Comparison of ENCODE assay signal across 18 cellular contexts in genomic region chr1:221316491-221317056, GRCh38.
DNase-seq lines count a peak whose midpoint lies in the region; ATAC-seq, FAIRE-seq and TF ChIP-seq lines count a peak whose summit lies in the region.
"Had no signal": no experiment of that assay in that cellular context is flagged by ENCODE, and none has a peak within 500 bp of the region (broad histone marks: within the 10 kb centered on the region; RNA-seq: fewer than 3 reads in every experiment).

No MANE protein-coding gene starts in this region.

- no peaks in the 10 kb centered on the region for H3K9me3 Mint-ChIP-seq in GM23338

- H3K36me3 ChIP-seq in GM23338 (ENCODE audit: insufficient read depth), result no peaks in the 10 kb centered on the region
- no peaks in the 10 kb centered on the region for H3K36me3 ChIP-seq in K562 (ENCODE audit: control insufficient read depth, insufficient read depth, low read length)
- H3K36me3 ChIP-seq: brain microvascular endothelial cell, esophagus squamous epithelium, SJCRH30, transverse colon had no signal

- H3K27me3 ChIP-seq in GM23338 (ENCODE audit: insufficient read depth) (no peaks in the 10 kb centered on the region), K562 (ENCODE audit: control insufficient read depth in 2 of 2, insufficient read depth in 2 of 2, low read length in 2 of 2) (no peaks in the 10 kb centered on the region)
- H3K27me3 ChIP-seq: brain microvascular endothelial cell, esophagus squamous epithelium, SJCRH30, transverse colon had no signal

- in situ Hi-C loops in K562 (cut with MboI), result no loop called here

- H3F3A ChIP-seq in GM23338 (replicated peaks; ENCODE audit: low read depth), result no peaks in the 10 kb centered on the region

- H3K4me2 ChIP-seq in GM23338 (no peak overlapping the region), K562 (ENCODE audit: insufficient read depth, low read length) (no peak overlapping the region)

- POLR2A ChIA-PET in K562 (lab: Yijun Ruan, JAX), result no interaction called here

- no peak overlapping the region for H3K9ac ChIP-seq in K562 (ENCODE audit: insufficient read depth in 1 of 2, low read depth in 2 of 2, low read length in 2 of 2)

- TF ChIP-seq RAD21 in K562 (CRISPR knock-in tag; conservative IDR thresholded peaks at IDR 0.05 in 1 of 2, IDR thresholded peaks at IDR 0.05 in 1 of 2), result 0 out of 4 replicates have a peak, but pooled peaks of 1 of the 2 experiments have one; percentile 11

- H3K4me1 Mint-ChIP-seq in GM23338, result no peaks in the 10 kb centered on the region; the same call in 2 of the 3 replicates
- H3K4me1 Mint-ChIP-seq: CD4-positive, CD25-positive, alpha-beta regulatory T cell had no signal

- no peak for TF ChIP-seq POLR2A in K562 (conservative IDR thresholded peaks at IDR 0.05)

- FAIRE-seq in K562 (lab: Jason Lieb, UNC), result no peak

- TF ChIP-seq CTCF in GM23338 (conservative IDR thresholded peaks at IDR 0.05; ENCODE audit: low read depth in 2 of 2) (no peak), K562 (IDR thresholded peaks at IDR 0.05 in 2 of 3, conservative IDR thresholded peaks at IDR 0.05 in 1 of 3; ENCODE audit: insufficient read depth in 2 of 3, low read depth in 1 of 3, low read length in 3 of 3) (no peak)

- H3K4me3 ChIP-seq in GM23338 (no peak overlapping the region), K562 (no peak overlapping the region)
- H3K4me3 ChIP-seq: esophagus squamous epithelium, SJCRH30, transverse colon had no signal

- CTCF ChIA-PET in K562 (lab: Yijun Ruan, JAX; ENCODE audit: low intra/inter-chr PET ratio), result no interaction called here

- H2AFZ ChIP-seq in GM23338 (peak overlapping the region; percentile 81; the same call in 1 of the 2 replicates), K562 (ENCODE audit: low read depth, low read length) (no peak overlapping the region)

- H3K4me1 ChIP-seq in GM23338 (ENCODE audit: insufficient read depth) (no peaks in the 10 kb centered on the region), K562 (replicated peaks in 1 of 2; ENCODE audit: control insufficient read depth in 2 of 2, insufficient read depth in 2 of 2, low read length in 2 of 2) (no peaks in the 10 kb centered on the region)
- H3K4me1 ChIP-seq: SJCRH30, transverse colon had no signal

- H4K20me1 ChIP-seq in GM23338 (replicated peaks; ENCODE audit: insufficient read depth) (no peaks in the 10 kb centered on the region), K562 (replicated peaks; ENCODE audit: control insufficient read depth, insufficient read depth, low read length) (no peaks in the 10 kb centered on the region)

- 0% methylated on average over 1 of the region's 1 CpG for WGBS in K562 (ENCODE audit: insufficient coverage, low coverage, missing lambda C conversion rate)

- no peak overlapping the region for H3K4me3 Mint-ChIP-seq in GM23338
- H3K4me3 Mint-ChIP-seq: CD4-positive, CD25-positive, alpha-beta regulatory T cell had no signal

- no peak for TF ChIP-seq EP300 in K562 (IDR thresholded peaks at IDR 0.05; ENCODE audit: low read length)

- H3K9me1 ChIP-seq in K562 (ENCODE audit: control insufficient read depth, insufficient read depth, low read length), result no peaks in the 10 kb centered on the region

- no peaks in the 10 kb centered on the region; the same call in none of the 2 replicates for H3K9me3 ChIP-seq in K562 (replicated peaks; ENCODE audit: control insufficient read depth, insufficient read depth, low read depth, low read length)
- H3K9me3 ChIP-seq: esophagus squamous epithelium, SJCRH30, transverse colon had no signal

- peak overlapping the region; percentile 66 for H3K27ac Mint-ChIP-seq in GM23338
- H3K27ac Mint-ChIP-seq: CD4-positive, CD25-positive, alpha-beta regulatory T cell had no signal

- no peak overlapping the region for H3K27ac ChIP-seq in GM23338 (ENCODE audit: low read depth)
- H3K27ac ChIP-seq in K562 (ENCODE audit: extremely low read depth, low read depth, low read length), result no peak overlapping the region; the same call in 2 of the 3 replicates
- H3K27ac ChIP-seq: brain microvascular endothelial cell, SJCRH30, transverse colon had no signal

- ATAC-seq in GM23338, result no peak
- no peak for ATAC-seq in K562
- ATAC-seq in left lobe of liver, result peak; percentile 77
- ATAC-seq in HG03039 (IDR thresholded peaks at IDR 0.05; ENCODE audit: unreplicated experiment), result no peak

- peaks cover 9% of the 10 kb centered on the region; the same call in 1 of the 2 replicates for H3K9me2 ChIP-seq in GM23338 (ENCODE audit: insufficient read depth)

- intact Hi-C loops in K562 (cut with micrococcal nuclease), result no loop called here

- no peaks in the 10 kb centered on the region for H3K27me3 Mint-ChIP-seq in GM23338 (ENCODE audit: insufficient read depth, low read depth, poor library complexity)
- H3K27me3 Mint-ChIP-seq: CD4-positive, CD25-positive, alpha-beta regulatory T cell had no signal

- BruUV-seq in K562 (replicated peaks; lab: Mats Ljungman, UMichigan), result no TSS peak

- DNase-seq in AG20443 (ENCODE audit: low spot score), result peak; percentile 40
- no peak for DNase-seq in GM23338 (ENCODE audit: low spot score)
- DNase-seq in K562 (ENCODE audit: extremely low read depth in 1 of 4, low spot score in 3 of 4), result no peak
- no peak for DNase-seq in left lobe of liver (ENCODE audit: low spot score)
- DNase-seq in activated CD4-positive, CD25-positive, alpha-beta regulatory T cell (lab: John Stamatoyannopoulos, UW), result no peak
- no peak for DNase-seq in NCI-H524 (lab: John Stamatoyannopoulos, UW)
- DNase-seq in activated effector memory CD4-positive, alpha-beta T cell treated with anti-CD3 and anti-CD28 coated beads, Interleukin-2, amount 50 U/mL, for 16 hours, result no peak
- DNase-seq: activated CD4-positive, alpha-beta T cell treated with anti-CD3 and anti-CD28 coated beads for 48 hours; activated naive CD4-positive, alpha-beta T cell treated with anti-CD3 and anti-CD28 coated beads, Interleukin-2, amount 50 U/mL, for 16 hours; brain microvascular endothelial cell; CD4-positive, CD25-positive, alpha-beta regulatory T cell; esophagus squamous epithelium; left cardiac atrium; NCI-H146; occipital lobe; SJCRH30; transverse colon had no signal

- H3K79me2 ChIP-seq in GM23338 (replicated peaks; ENCODE audit: insufficient read depth) (no peaks in the 10 kb centered on the region), K562 (ENCODE audit: control insufficient read depth, insufficient read depth, low read length) (no peaks in the 10 kb centered on the region)

- no peaks in the 10 kb centered on the region for H3K36me3 Mint-ChIP-seq in GM23338 (ENCODE audit: low read depth)
- H3K36me3 Mint-ChIP-seq: CD4-positive, CD25-positive, alpha-beta regulatory T cell had no signal

TF ChIP-seq in GM23338, 12 proteins besides CTCF, POLR2A, EP300 and RAD21 (continues in another document):
- no peak for TF ChIP-seq JUNB (IDR thresholded peaks at IDR 0.05; ENCODE audit: unreplicated experiment)
- no peak for TF ChIP-seq EZH2phosphoT487 (IDR thresholded peaks at IDR 0.05; ENCODE audit: unreplicated experiment)

TF ChIP-seq in K562, 482 proteins besides CTCF, POLR2A, EP300 and RAD21 (continues in another document):
- TF ChIP-seq ZNF316 (IDR thresholded peaks at IDR 0.05), result no peak
- no peak for TF ChIP-seq ZNF347 (CRISPR knock-in tag; IDR thresholded peaks at IDR 0.05; ENCODE audit: low read depth)
- TF ChIP-seq FOXP4 (CRISPR knock-in tag; IDR thresholded peaks at IDR 0.05; ENCODE audit: borderline replicate concordance), result no peak
- peak; percentile 61; the same call in 1 of the 2 replicates for TF ChIP-seq ZNF79 (CRISPR knock-in tag; IDR thresholded peaks at IDR 0.05; ENCODE audit: low read depth)
- TF ChIP-seq ZBTB9 (CRISPR knock-in tag; IDR thresholded peaks at IDR 0.05), result peak; percentile 32; the same call in 1 of the 2 replicates
- no peak for TF ChIP-seq PREB (CRISPR knock-in tag; IDR thresholded peaks at IDR 0.05)
- no peak for TF ChIP-seq TCF3 (CRISPR knock-in tag; IDR thresholded peaks at IDR 0.05)
